Comparison of ENCODE assay signal across 17 cellular contexts in the genomic region with DNA sequence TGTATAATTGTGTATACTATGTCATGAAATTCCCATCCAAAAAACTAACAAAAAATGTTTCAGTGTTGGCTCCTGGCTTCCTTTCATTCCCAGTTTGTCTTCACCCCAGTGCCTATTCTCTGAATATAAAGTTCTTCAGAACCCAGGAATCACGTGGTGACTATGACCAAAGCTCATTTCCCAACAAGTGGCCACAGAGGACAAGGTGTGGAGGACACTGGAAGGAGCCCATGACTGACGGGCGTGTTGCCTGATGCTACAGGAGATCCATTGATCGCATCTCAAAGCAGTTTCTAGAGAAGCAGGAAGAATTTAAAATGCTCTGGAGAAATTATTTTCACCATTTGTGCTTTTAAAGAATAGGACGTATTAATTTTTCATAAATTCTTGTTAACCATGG. TPM values are rescaled to one million over a fixed set of nuclear protein-coding genes. Genes with fewer than 3 reads are reported as not detected.
DNase-seq lines count a peak whose midpoint lies in the region; ATAC-seq and TF ChIP-seq lines count a peak whose summit lies in the region.
"Had no signal": no experiment of that assay in that cellular context is flagged by ENCODE, and none has a peak within 500 bp of the region (broad histone marks: within the 10 kb centered on the region; RNA-seq: fewer than 3 reads in every experiment).

No MANE protein-coding gene starts in this region.

- ATAC-seq in IMR-90 (ENCODE audit: low read depth) (no peak), HG03521 (IDR thresholded peaks at IDR 0.05; ENCODE audit: unreplicated experiment) (no peak)
- ATAC-seq: GM12878, GM23338 had no signal

- H4K91ac ChIP-seq in IMR-90 (ENCODE audit: insufficient read depth, low read depth, low read length) (no peak overlapping the region), mesenchymal stem cell (ENCODE audit: low read length) (no peak overlapping the region), trophoblast cell (ENCODE audit: low read depth, low read length) (no peak overlapping the region)

- no peak overlapping the region for H3K18ac ChIP-seq in IMR-90 (ENCODE audit: low read depth, low read length)
- H3K18ac ChIP-seq in mesenchymal stem cell (ENCODE audit: low read depth in 1 of 2, low read length in 2 of 2): no peak overlapping the region
- no peak overlapping the region for H3K18ac ChIP-seq in trophoblast cell (ENCODE audit: low read length)

- H3K36me3 ChIP-seq in IMR-90 (ENCODE audit: control insufficient read depth, insufficient read depth, low read length): no peaks in the 10 kb centered on the region
- H3K36me3 ChIP-seq in endodermal cell (ENCODE audit: control insufficient read depth, insufficient read depth, low read length): no peaks in the 10 kb centered on the region
- no peaks in the 10 kb centered on the region for H3K36me3 ChIP-seq in mesenchymal stem cell (ENCODE audit: control insufficient read depth in 1 of 2, insufficient read depth in 2 of 2, low read depth in 1 of 2, low read length in 2 of 2)
- no peaks in the 10 kb centered on the region for H3K36me3 ChIP-seq in trophoblast cell (ENCODE audit: control insufficient read depth in 1 of 2, insufficient read depth in 2 of 2, low read length in 2 of 2)

- H4K8ac ChIP-seq in IMR-90 (ENCODE audit: low read depth in 2 of 2, low read length in 2 of 2): no peak overlapping the region
- no peak overlapping the region for H4K8ac ChIP-seq in mesenchymal stem cell (ENCODE audit: low read length)
- no peak overlapping the region for H4K8ac ChIP-seq in trophoblast cell (ENCODE audit: low read depth, low read length)

- H2AK9ac ChIP-seq in IMR-90 (replicated peaks; ENCODE audit: low read depth, low read length, poor library complexity): no peak overlapping the region

- H4K5ac ChIP-seq in IMR-90 (ENCODE audit: low read depth, low read length): no peak overlapping the region

- no peak overlapping the region for H3K4me3 ChIP-seq in IMR-90 (ENCODE audit: insufficient read depth, low read depth, low read length)
- no peak overlapping the region for H3K4me3 ChIP-seq in endodermal cell (ENCODE audit: low read length)
- H3K4me3 ChIP-seq in mesenchymal stem cell (ENCODE audit: insufficient read depth in 1 of 2, low read depth in 1 of 2, low read length in 2 of 2): no peak overlapping the region
- no peak overlapping the region for H3K4me3 ChIP-seq in trophoblast cell (ENCODE audit: low read depth, low read length)
- H3K4me3 ChIP-seq: GM12878, GM23338 had no signal

- H2BK5ac ChIP-seq in IMR-90 (ENCODE audit: low read depth, low read length, poor library complexity, severe bottlenecking) (no peak overlapping the region), mesenchymal stem cell (ENCODE audit: low read depth, low read length, poor library complexity, severe bottlenecking) (no peak overlapping the region), trophoblast cell (ENCODE audit: low read depth, low read length, poor library complexity) (peak overlapping the region; percentile 19)

- H3K27me3 Mint-ChIP-seq in endodermal cell (ENCODE audit: insufficient read depth): no peaks in the 10 kb centered on the region

- H3K9me3 ChIP-seq in IMR-90 (ENCODE audit: control insufficient read depth, insufficient read depth, low read length) (no peaks in the 10 kb centered on the region), endodermal cell (ENCODE audit: control insufficient read depth, low read length) (no peaks in the 10 kb centered on the region), mesenchymal stem cell (ENCODE audit: control insufficient read depth, low read length) (no peaks in the 10 kb centered on the region), trophoblast cell (ENCODE audit: insufficient read depth, low read depth, low read length) (no peaks in the 10 kb centered on the region)

- no peak overlapping the region for H2AK5ac ChIP-seq in IMR-90 (ENCODE audit: low read depth, low read length)
- no peak overlapping the region for H2AK5ac ChIP-seq in mesenchymal stem cell (ENCODE audit: low read length, severe bottlenecking)
- H2AK5ac ChIP-seq in trophoblast cell (ENCODE audit: low read length): no peak overlapping the region

- no peaks in the 10 kb centered on the region for H3K36me3 Mint-ChIP-seq in endodermal cell (ENCODE audit: low read depth)

- no peak overlapping the region for H3K14ac ChIP-seq in IMR-90 (replicated peaks; ENCODE audit: low read depth, low read length)
- no peak overlapping the region for H3K14ac ChIP-seq in mesenchymal stem cell (ENCODE audit: low read length in 2 of 2)
- no peak overlapping the region for H3K14ac ChIP-seq in trophoblast cell (ENCODE audit: low read length)

- H3K4ac ChIP-seq in IMR-90 (ENCODE audit: low read depth, low read length): no peak overlapping the region
- H3K4ac ChIP-seq in mesenchymal stem cell (ENCODE audit: low read depth in 1 of 2, low read length in 2 of 2): no peak overlapping the region
- H3K4ac ChIP-seq in trophoblast cell (ENCODE audit: low read depth, low read length): no peak overlapping the region

- no peak for TF ChIP-seq RAD21 in IMR-90 (IDR thresholded peaks at IDR 0.05; ENCODE audit: low read length)

- H3K23ac ChIP-seq in IMR-90 (ENCODE audit: low read depth, low read length) (peak overlapping the region; percentile 46; the same call in 1 of the 2 replicates), mesenchymal stem cell (ENCODE audit: low read length in 2 of 2) (no peak overlapping the region), trophoblast cell (ENCODE audit: low read length) (no peak overlapping the region)

- no peak overlapping the region for H3K4me3 Mint-ChIP-seq in endodermal cell
- H3K4me3 Mint-ChIP-seq: CD4-positive, alpha-beta T cell; GM23338; H9 had no signal

- H3K79me1 ChIP-seq in IMR-90 (ENCODE audit: low read depth in 1 of 2, low read length in 2 of 2): no peaks in the 10 kb centered on the region
- H3K79me1 ChIP-seq in mesenchymal stem cell (replicated peaks; ENCODE audit: low read length, poor library complexity, severe bottlenecking): no peaks in the 10 kb centered on the region
- no peaks in the 10 kb centered on the region for H3K79me1 ChIP-seq in trophoblast cell (ENCODE audit: low read length)

- in situ Hi-C loops in IMR-90 (cut with MboI; ENCODE audit: low sequenced_read_pairs): no loop called here

- H3K4me2 ChIP-seq in IMR-90 (ENCODE audit: low read depth, low read length) (no peak overlapping the region), mesenchymal stem cell (ENCODE audit: low read length, poor library complexity, severe bottlenecking) (no peak overlapping the region), trophoblast cell (ENCODE audit: low read length) (no peak overlapping the region)
- H3K4me2 ChIP-seq: GM23338 had no signal

- intact Hi-C loops in IMR-90 (cut with micrococcal nuclease): no loop called here

- H4K20me1 ChIP-seq in IMR-90 (ENCODE audit: insufficient read depth, low read length): no peaks in the 10 kb centered on the region

- BruUV-seq in IMR-90 (replicated peaks; lab: Mats Ljungman, UMichigan): no TSS peak

- H3K27ac Mint-ChIP-seq in endodermal cell: no peak overlapping the region
- H3K27ac Mint-ChIP-seq: CD4-positive, alpha-beta T cell; GM23338 had no signal

- H3K27ac ChIP-seq in IMR-90 (ENCODE audit: insufficient read depth, low read length): no peak overlapping the region
- peak overlapping the region; percentile 44 for H3K27ac ChIP-seq in endodermal cell (ENCODE audit: low read depth, low read length)
- H3K27ac ChIP-seq in mesenchymal stem cell (ENCODE audit: low read length, poor library complexity, severe bottlenecking): no peak overlapping the region
- no peak overlapping the region for H3K27ac ChIP-seq in trophoblast cell (ENCODE audit: low read depth, low read length)
- H3K27ac ChIP-seq: HL-60 had no signal

- no peak overlapping the region for H4K12ac ChIP-seq in trophoblast cell (ENCODE audit: low read depth, low read length)

- TF ChIP-seq CTCF in IMR-90 (conservative IDR thresholded peaks at IDR 0.05; ENCODE audit: low read depth, low read length): no peak
- TF ChIP-seq CTCF in endodermal cell (conservative IDR thresholded peaks at IDR 0.05): no peak

- no peak overlapping the region for H3K9ac ChIP-seq in IMR-90 (ENCODE audit: low read depth, low read length)
- H3K9ac ChIP-seq in endodermal cell (ENCODE audit: extremely low read depth, low read length, poor library complexity, severe bottlenecking): no peak overlapping the region
- H3K9ac ChIP-seq in mesenchymal stem cell (ENCODE audit: low read length): no peak overlapping the region
- H3K9ac ChIP-seq in trophoblast cell (ENCODE audit: low read length): no peak overlapping the region

- CTCF ChIA-PET in IMR-90 (lab: Yijun Ruan, JAX): no interaction called here

- H2BK120ac ChIP-seq in IMR-90 (ENCODE audit: low read depth, low read length): no peak overlapping the region
- H2BK120ac ChIP-seq in mesenchymal stem cell (ENCODE audit: low read depth, low read length): no peak overlapping the region
- H2BK120ac ChIP-seq in trophoblast cell (ENCODE audit: insufficient read depth, low read length, poor library complexity): no peak overlapping the region

- H2BK12ac ChIP-seq in mesenchymal stem cell (ENCODE audit: low read length in 2 of 2): no peak overlapping the region
- peak overlapping the region; percentile 73 for H2BK12ac ChIP-seq in trophoblast cell (ENCODE audit: low read length)

- H2AFZ ChIP-seq in IMR-90 (replicated peaks; ENCODE audit: low read length, poor library complexity): no peak overlapping the region
- peak overlapping the region; percentile 58 for H2AFZ ChIP-seq in mesenchymal stem cell (ENCODE audit: low read depth, low read length)
- no peak overlapping the region for H2AFZ ChIP-seq in trophoblast cell (ENCODE audit: insufficient read depth, low read length, poor library complexity)
- H2AFZ ChIP-seq: GM23338 had no signal

- H3K79me2 ChIP-seq in trophoblast cell (ENCODE audit: control insufficient read depth, insufficient read depth, low read length, poor library complexity): no peaks in the 10 kb centered on the region

- peaks cover 2% of the 10 kb centered on the region for H3K4me1 Mint-ChIP-seq in endodermal cell

- no CpG with 5 or more reads among the region's 5 CpGs for WGBS in IMR-90 (ENCODE audit: extremely low coverage in 2 of 2, insufficient read length in 1 of 2), 2 experiments
- 94 to 97% methylated on average over 5 of the region's 5 CpGs for WGBS in endodermal cell (ENCODE audit: insufficient coverage in 1 of 2, insufficient read length in 1 of 2), 2 experiments
- 89% methylated on average over 4 of the region's 5 CpGs for WGBS in mesenchymal stem cell
- no CpG with 5 or more reads among the region's 5 CpGs for WGBS in trophoblast cell (ENCODE audit: extremely low coverage, insufficient coverage, insufficient read length)

- H3K27me3 ChIP-seq in IMR-90 (ENCODE audit: control insufficient read depth, insufficient read depth, low read length) (no peaks in the 10 kb centered on the region), endodermal cell (ENCODE audit: control insufficient read depth, insufficient read depth, low read length, poor library complexity, severe bottlenecking) (no peaks in the 10 kb centered on the region), mesenchymal stem cell (ENCODE audit: control insufficient read depth in 1 of 2, insufficient read depth in 1 of 2, low read length in 2 of 2) (no peaks in the 10 kb centered on the region), trophoblast cell (ENCODE audit: insufficient read depth, low read length) (no peaks in the 10 kb centered on the region)

- no peak overlapping the region for H2BK20ac ChIP-seq in IMR-90 (ENCODE audit: low read depth, low read length)

- TF ChIP-seq POLR2A in IMR-90 (IDR thresholded peaks at IDR 0.05; ENCODE audit: low read depth, low read length): no peak

- no peaks in the 10 kb centered on the region for H3K9me3 Mint-ChIP-seq in endodermal cell
- H3K9me3 Mint-ChIP-seq: CD4-positive, alpha-beta T cell; GM23338; H9 had no signal

- H3K9me1 ChIP-seq in IMR-90 (ENCODE audit: insufficient read depth, low read length): no peaks in the 10 kb centered on the region; the same call in 1 of the 2 replicates

- POLR2A ChIA-PET in IMR-90 (lab: Charles Lee; ENCODE audit: unreplicated experiment): no interaction called here

- H3K56ac ChIP-seq in IMR-90 (ENCODE audit: extremely low read depth, insufficient read depth, low read length): no peak overlapping the region

- DNase-seq in IMR-90: no peak
- DNase-seq in endodermal cell: no peak
- no peak for DNase-seq in mesenchymal stem cell
- peak in 1 of 2 donors; percentile 43 for DNase-seq in trophoblast cell
- no peak for DNase-seq in dermis blood vessel endothelial cell
- DNase-seq in glomerular visceral epithelial cell (ENCODE audit: extremely low spot score): no peak
- DNase-seq in activated T-cell treated with anti-CD3 and anti-CD28 coated beads, Interleukin-2, amount 50 U/mL, for 1 hour: no peak
- DNase-seq: ACHN; C1 segment of cervical spinal cord; CD4-positive, alpha-beta T cell; DMS79; H9 had no signal

- dilution Hi-C loops in IMR-90 (cut with HindIII; ENCODE audit: low sequenced_read_pairs, unreplicated experiment): no loop called here

- H3K4me1 ChIP-seq in IMR-90 (ENCODE audit: control insufficient read depth, insufficient read depth, low read length) (peaks cover 1% of the 10 kb centered on the region), endodermal cell (ENCODE audit: control insufficient read depth, insufficient read depth, low read length) (no peaks in the 10 kb centered on the region), mesenchymal stem cell (ENCODE audit: control insufficient read depth, insufficient read depth, low read depth, low read length) (peaks cover 2% of the 10 kb centered on the region), trophoblast cell (ENCODE audit: control insufficient read depth in 1 of 2, insufficient read depth in 2 of 2, low read length in 2 of 2) (peaks cover 6 to 17% of the 10 kb centered on the region in 2 experiments)

- H2BK15ac ChIP-seq in IMR-90 (ENCODE audit: low read depth, low read length): no peak overlapping the region
- no peak overlapping the region for H2BK15ac ChIP-seq in mesenchymal stem cell (ENCODE audit: low read depth, poor library complexity, severe bottlenecking)

RNA-seq across cellular contexts. Expression of a gene that starts 7.4 kb away (rescaled TPM):
- total RNA-seq in IMR-90 (2012; rRNA removed) (3.0 and 5.0 TPM in 2 replicates), endodermal cell (10 to 100 TPM in 1 of 2 donors, 1 to 10 TPM in 1; 7.8 to 10.9 TPM), dermis blood vessel endothelial cell (not detected in 2 replicates)
- 14.2 and 15.9 TPM in 2 replicates for polyA plus RNA-seq in IMR-90 (2012; rRNA removed)
- polyA plus RNA-seq in IMR-90 (2012; cell fraction: cytosol; rRNA removed): 6.1 and 10.8 TPM in 2 replicates
- polyA plus RNA-seq in IMR-90 (2012; cell fraction: nucleus; rRNA removed; ENCODE audit: low replicate concordance): 3.0 and 8.9 TPM in 2 replicates
- polyA plus RNA-seq in endodermal cell (2013, experiment 1 of 2): 6.3 TPM
- 6.1 TPM for polyA plus RNA-seq in endodermal cell (2013, experiment 2 of 2)
- 2.2 TPM for polyA plus RNA-seq in mesenchymal stem cell (2013, experiment 1 of 2)
- polyA plus RNA-seq in mesenchymal stem cell (2013, experiment 2 of 2): 2.2 TPM
- polyA plus RNA-seq in trophoblast cell (2013): 18.9 and 20.6 TPM in 2 replicates
- total RNA-seq: G401, GM12878, H9 had no signal
- polyA plus RNA-seq: GM12878 had no signal
